12 cellular contexts compared by ENCODE assay signal in genomic region chr1:14929547-14930223, GRCh38.
A peak's percentile ranks its signal among the peaks of the same experiment; 100 is the strongest.
DNase-seq lines count a peak whose midpoint lies in the region; TF ChIP-seq lines count a peak whose summit lies in the region.
"Had no signal": no experiment of that assay in that cellular context is flagged by ENCODE, and none has a peak within 500 bp of the region (broad histone marks: within the 10 kb centered on the region; RNA-seq: fewer than 3 reads in every experiment).

No MANE protein-coding gene starts in this region.

- no peak overlapping the region for H3K9ac ChIP-seq in endodermal cell (ENCODE audit: extremely low read depth, low read length, poor library complexity, severe bottlenecking)

- H3K27me3 ChIP-seq in spleen (replicated peaks in 1 of 7), result peaks cover 0 to 41% (median 10%) of the 10 kb centered on the region in 7 donors
- peaks cover 21% of the 10 kb centered on the region for H3K27me3 ChIP-seq in endodermal cell (ENCODE audit: control insufficient read depth, insufficient read depth, low read length, poor library complexity, severe bottlenecking)

- H3K4me3 ChIP-seq in spleen (peak overlapping the region in 6 of 8 donors; percentile 7 to 81 (median 30)), endodermal cell (ENCODE audit: low read length) (no peak overlapping the region)

- H3K9me3 ChIP-seq in spleen, result no peaks in the 10 kb centered on the region
- no peaks in the 10 kb centered on the region for H3K9me3 ChIP-seq in endodermal cell (ENCODE audit: control insufficient read depth, low read length)

- H3K27me3 Mint-ChIP-seq in endodermal cell (ENCODE audit: insufficient read depth), result peaks cover 32% of the 10 kb centered on the region

- no peaks in the 10 kb centered on the region for H3K9me3 Mint-ChIP-seq in endodermal cell
- H3K9me3 Mint-ChIP-seq: T-cell had no signal

- WGBS in spleen, 5 donors, result 63 to 71% (median 68%) methylated on average over 18 to 21 of the region's 21 CpGs
- whole genome bisulfite sequencing in endodermal cell (ENCODE audit: insufficient coverage in 1 of 2, insufficient read length in 1 of 2), 2 experiments, result 94 to 96% methylated on average over 15 to 21 of the region's 21 CpGs

- H3K36me3 Mint-ChIP-seq in endodermal cell (ENCODE audit: low read depth), result no peaks in the 10 kb centered on the region
- H3K36me3 Mint-ChIP-seq: T-cell had no signal

- peaks cover 23% of the 10 kb centered on the region for H3K4me1 Mint-ChIP-seq in endodermal cell

- peak; percentile 66 for DNase-seq in DMS 273 (lab: John Stamatoyannopoulos, UW; ENCODE audit: unreplicated experiment)
- DNase-seq in DMS 273 treated with DMSO at 0.1 percent for 48 hours (lab: John Stamatoyannopoulos, UW), result no peak
- peak; percentile 72 for DNase-seq in RPMI7951 (ENCODE audit: low read depth)
- peak; percentile 92 for DNase-seq in hepatic stellate cell (ENCODE audit: low spot score)
- DNase-seq in spleen, result no peak
- no peak for DNase-seq in endodermal cell
- DNase-seq in HUDEP-2 (lab: John Stamatoyannopoulos, UW; ENCODE audit: unreplicated experiment in 76 of 76), result no peak
- no peak for DNase-seq in cerebellar nuclear complex (lab: John Stamatoyannopoulos, UW)
- DNase-seq: activated naive CD4-positive, alpha-beta T cell; stimulated activated CD4-positive, alpha-beta T cell treated with anti-CD3 and anti-CD28 coated beads, Interleukin-1b, Interleukin-23, amount 100 ng/mL, for 48 hours; T-cell had no signal

- H3K4me1 ChIP-seq in spleen (peaks cover 6 to 85% (median 43%) of the 10 kb centered on the region in 6 donors), endodermal cell (ENCODE audit: control insufficient read depth, insufficient read depth, low read length) (peaks cover 10% of the 10 kb centered on the region)

- H3K36me3 ChIP-seq in spleen, result no peaks in the 10 kb centered on the region
- no peaks in the 10 kb centered on the region for H3K36me3 ChIP-seq in endodermal cell (ENCODE audit: control insufficient read depth, insufficient read depth, low read length)

- no peak for TF ChIP-seq POLR2A in spleen (IDR thresholded peaks at IDR 0.05)

- peak overlapping the region; percentile 36 to 93 (median 88) for H3K27ac ChIP-seq in spleen
- H3K27ac ChIP-seq in endodermal cell (ENCODE audit: low read depth, low read length), result no peak overlapping the region
- H3K27ac ChIP-seq: 22Rv1 had no signal

- intact Hi-C loops in spleen (cut with DNase I; ENCODE audit: low total_unique reads), result loop anchor here (10.0 kb wide), 1 partner anchor 95 kb away; no protein-coding TSS in a partner anchor

- no peak overlapping the region for H3K27ac Mint-ChIP-seq in endodermal cell
- H3K27ac Mint-ChIP-seq: T-cell had no signal

- TF ChIP-seq CTCF in spleen (IDR thresholded peaks at IDR 0.05 in 8 of 11, conservative IDR thresholded peaks at IDR 0.05 in 3 of 11) (no peak), endodermal cell (conservative IDR thresholded peaks at IDR 0.05) (no peak)

- H3K4me3 Mint-ChIP-seq in endodermal cell, result no peak overlapping the region
- H3K4me3 Mint-ChIP-seq: T-cell had no signal

Comparison
In these comparisons a context has a peak if more than half of its experiments do, and no peak if none do; other contexts are left out.
1. DNase-seq: peak in DMS 273 (single experiment), RPMI7951 (single experiment) and hepatic stellate cell (single experiment); none in DMS 273 treated with DMSO at 0.1 percent for 48 hours (single experiment), spleen (single experiment), endodermal cell (single experiment), HUDEP-2 (0 of 76) and cerebellar nuclear complex (0 of 2).